In the genomic region with DNA sequence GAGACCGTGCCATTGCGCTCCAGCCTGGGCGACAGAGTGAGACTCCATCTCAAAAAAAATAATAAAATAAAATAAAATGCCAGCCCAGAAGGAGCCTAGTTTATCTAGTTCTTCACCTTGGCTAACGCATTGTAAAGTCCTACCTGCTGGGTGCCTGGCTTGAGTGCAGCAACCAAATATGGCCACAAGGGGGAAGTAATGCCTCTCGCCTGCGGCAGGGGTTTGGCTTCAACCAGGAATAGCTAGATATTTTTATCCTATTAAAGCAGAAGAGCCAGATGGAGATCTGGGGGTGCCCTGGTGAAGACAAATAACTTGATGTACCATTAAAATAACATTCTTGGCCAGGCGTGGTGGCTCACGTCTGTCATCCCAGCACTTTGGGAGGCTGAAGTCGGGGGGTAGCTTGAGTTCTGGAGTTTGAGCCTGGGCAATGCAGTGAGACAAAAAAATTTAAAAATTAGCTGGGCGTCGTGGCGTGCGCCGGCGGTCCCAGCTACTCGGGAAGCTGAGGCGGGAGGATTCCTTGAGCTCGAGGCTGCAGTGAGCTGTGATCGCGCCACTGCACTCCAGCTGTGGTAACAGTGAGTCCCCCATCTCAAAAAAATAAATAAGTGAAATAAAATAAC, we compare ENCODE assay signal across 8 cellular contexts. TPM values are rescaled to one million over a fixed set of nuclear protein-coding genes. Genes with fewer than 3 reads are reported as not detected.
A peak's percentile ranks its signal among the peaks of the same experiment; 100 is the strongest.
DNase-seq lines count a peak whose midpoint lies in the region; ATAC-seq and TF ChIP-seq lines count a peak whose summit lies in the region.

No MANE protein-coding gene starts in this region.

- POLR2A ChIA-PET in T-cell (lab: Charles Lee): interaction anchor here in 1 of 2 donors (0.7 kb wide), 1 partner anchor 273 kb away, joined by 3 read pairs; no protein-coding TSS in a partner anchor

- H3K9me3 Mint-ChIP-seq in T-cell: no peaks in the 10 kb centered on the region

- H3K4me3 Mint-ChIP-seq in T-cell: no peak overlapping the region

- TF ChIP-seq POLR2A in heart left ventricle (IDR thresholded peaks at IDR 0.05): no peak

- peak; percentile 87 for TF ChIP-seq CTCF in GM10266 (IDR thresholded peaks at IDR 0.05; ENCODE audit: control insufficient read depth, insufficient read depth, low read depth, missing control alignments)
- peak; percentile 83 to 96 (median 94) for TF ChIP-seq CTCF in heart left ventricle (IDR thresholded peaks at IDR 0.05)

- no peaks in the 10 kb centered on the region for H3K36me3 ChIP-seq in adipocyte (ENCODE audit: control insufficient read depth, insufficient read depth, low read length, severe bottlenecking)
- no peaks in the 10 kb centered on the region for H3K36me3 ChIP-seq in heart left ventricle
- H3K36me3 ChIP-seq in aorta (ENCODE audit: control insufficient read depth in 1 of 2, insufficient read depth in 2 of 2, low read length in 1 of 2): no peaks in the 10 kb centered on the region

- H3K9me3 ChIP-seq in adipocyte (ENCODE audit: control insufficient read depth, low read length) (no peaks in the 10 kb centered on the region), heart left ventricle (no peaks in the 10 kb centered on the region), aorta (ENCODE audit: control insufficient read depth, low read length) (no peaks in the 10 kb centered on the region)

- H3K4me1 Mint-ChIP-seq in T-cell: peaks cover 0 to 3% (median 3%) of the 10 kb centered on the region in 3 donors

- H3K27me3 Mint-ChIP-seq in T-cell: peaks cover 21 to 29% of the 10 kb centered on the region in 2 donors

- H3K4me3 ChIP-seq in adipocyte (ENCODE audit: low read length) (peak overlapping the region; percentile 40), heart left ventricle (peak overlapping the region in 2 of 12 donors; percentile 13 to 22), aorta (ENCODE audit: low read length in 2 of 2) (no peak overlapping the region)

- no peak overlapping the region for H3K9ac ChIP-seq in adipocyte (ENCODE audit: low read length)

- peak; percentile 78 to 90 (median 84) for ATAC-seq in T-cell (replicated peaks in 1 of 4)
- peak in 3 of 4 donors; percentile 82 to 87 (median 86) for ATAC-seq in heart left ventricle
- ATAC-seq in aorta (ENCODE audit: low FRiP score): peak; percentile 84
- no peak for ATAC-seq in GM21528 (IDR thresholded peaks at IDR 0.05; ENCODE audit: low FRiP score, unreplicated experiment)

- intact Hi-C loops in heart left ventricle (cut with DNase I): loop anchor here (1.0 to 10.0 kb wide), 5 partner anchors 34 to 221 kb away; no protein-coding TSS in a partner anchor
- intact Hi-C loops in aorta (cut with DNase I): loop anchor here (2.0 to 5.0 kb wide), 2 partner anchors 35 to 36 kb away; no protein-coding TSS in a partner anchor

- no peak overlapping the region for H3K27ac Mint-ChIP-seq in T-cell

- WGBS in heart left ventricle, 4 donors: 24 to 39% (median 26%) methylated on average over 20 of the region's 20 CpGs
- 6% methylated on average over 20 of the region's 20 CpGs for WGBS in aorta, 2 donors

- peaks cover 6% of the 10 kb centered on the region for H3K4me1 ChIP-seq in adipocyte (ENCODE audit: control insufficient read depth, insufficient read depth, low read length)
- H3K4me1 ChIP-seq in heart left ventricle: peaks cover 0 to 37% (median 5%) of the 10 kb centered on the region in 12 donors
- H3K4me1 ChIP-seq in aorta (ENCODE audit: control insufficient read depth in 1 of 2, insufficient read depth in 2 of 2, low read length in 2 of 2): no peaks in the 10 kb centered on the region

- no peaks in the 10 kb centered on the region for H3K27me3 ChIP-seq in adipocyte (replicated peaks; ENCODE audit: control insufficient read depth, insufficient read depth, low read length)
- H3K27me3 ChIP-seq in heart left ventricle: no peaks in the 10 kb centered on the region
- H3K27me3 ChIP-seq in aorta (ENCODE audit: control insufficient read depth in 1 of 2, insufficient read depth in 2 of 2, low read length in 1 of 2): no peaks in the 10 kb centered on the region

- CTCF ChIA-PET in T-cell (lab: Charles Lee): interaction anchor here (0.5 to 3.6 kb wide), 18 partner anchors 9 to 1147 kb away, joined by 3 to 68 read pairs (median 4); partner anchors contain the start of gene FAM168A (in 1 of the 2)

- H3K36me3 Mint-ChIP-seq in T-cell: no peaks in the 10 kb centered on the region

- DNase-seq in GM10266 (ENCODE audit: extremely low spot score) (peak; percentile 79), NCI-H1694 (lab: John Stamatoyannopoulos, UW) (peak; percentile 78), T-cell (peak; percentile 32 to 74 (median 57)), adipocyte (ENCODE audit: low read depth) (peak; percentile 86), heart left ventricle (peak; percentile 64 to 76 (median 74)), putamen (ENCODE audit: low spot score) (peak; percentile 79), aorta (peak; percentile 75 to 82)

- H3K27ac ChIP-seq in heart left ventricle: no peak overlapping the region
- H3K27ac ChIP-seq in aorta (ENCODE audit: low read depth in 1 of 2, low read length in 2 of 2): no peak overlapping the region

RNA-seq across cellular contexts. Expression of gene PLEKHB1, which starts 20.6 kb away (rescaled TPM):
- total RNA-seq in T-cell: 10 to 100 TPM; 50.8 to 70.6 (median 61.1) TPM
- 10 to 100 TPM in 6 of 9 donors, 1 to 10 TPM in 3; 5.4 to 36.3 (median 14.5) TPM for total RNA-seq in heart left ventricle
- 1 to 10 TPM in 1 of 2 donors, under 1 TPM in 1; 0.82 to 5.9 TPM for polyA plus RNA-seq in heart left ventricle
- total RNA-seq in aorta: 10 to 100 TPM in 1 of 2 donors, 1 to 10 TPM in 1; 3.5 to 10.5 TPM
- polyA plus RNA-seq in aorta: 10 to 100 TPM in 1 of 2 donors, 1 to 10 TPM in 1; 3.3 to 14.1 TPM

RNA-seq across cellular contexts. Expression of gene FAM168A, which starts 27.9 kb away (rescaled TPM):
- total RNA-seq in T-cell (10 to 100 TPM; 23.6 to 27.0 (median 24.7) TPM), heart left ventricle (10 to 100 TPM; 21.1 to 39.1 (median 31.2) TPM), aorta (10 to 100 TPM; 36.2 to 52.0 TPM)
- polyA plus RNA-seq in heart left ventricle (10 to 100 TPM in 1 of 2 donors, 1 to 10 TPM in 1; 9.0 to 20.1 TPM), aorta (10 to 100 TPM in 1 of 2 donors, 1 to 10 TPM in 1; 5.5 to 14.9 TPM)
